20 cellular contexts compared by ENCODE assay signal in genomic region chr20:49097159-49097558, GRCh38.
"Had no signal": no experiment of that assay in that cellular context is flagged by ENCODE, and none has a peak within 500 bp of the region (broad histone marks: within the 10 kb centered on the region; RNA-seq: fewer than 3 reads in every experiment).

No MANE protein-coding gene starts in this region.

- H3K9me3 Mint-ChIP-seq: activated CD4-positive, alpha-beta memory T cell treated with anti-CD3 and anti-CD28 coated beads, Interleukin-2, amount 10 ng/mL, durations not matched to agents 7 days and 5 days; activated naive CD8-positive, alpha-beta T cell treated with anti-CD3 and anti-CD28 coated beads, Interleukin-2, amount 10 ng/mL, durations not matched to agents 7 days and 5 days; activated T-helper 1 cell treated with anti-CD3 and anti-CD28 coated beads, Interleukin-12 subunit alpha, Interleukin-12 subunit beta, Interleukin-2, Interleukin-4 antibody, amounts not matched to agents 30 ng/mL and 10 ng/mL and 1 ng/mL, durations not matched to agents 14 hours and 24 hours and 36 hours; mesothelial cell of epicardium; natural killer cell; stimulated activated naive CD8-positive, alpha-beta T cell treated with anti-CD3 and anti-CD28 coated beads, Interleukin-15, amount 100 ng/mL, for 72 hours had no signal

- ATAC-seq: natural killer cell; pancreas; right cardiac atrium; stimulated activated naive CD8-positive, alpha-beta T cell treated with anti-CD3 and anti-CD28 coated beads, Interleukin-15, amount 100 ng/mL, for 72 hours; T-helper 17 cell had no signal

- H3K4me1 Mint-ChIP-seq: mesothelial cell of epicardium had no signal

- H3K9me3 ChIP-seq: pancreas, tibial nerve had no signal

- H3K27ac Mint-ChIP-seq: activated CD4-positive, alpha-beta memory T cell treated with anti-CD3 and anti-CD28 coated beads, Interleukin-2, amount 10 ng/mL, durations not matched to agents 7 days and 5 days; activated naive CD8-positive, alpha-beta T cell treated with anti-CD3 and anti-CD28 coated beads, Interleukin-2, amount 10 ng/mL, durations not matched to agents 7 days and 5 days; activated T-helper 1 cell treated with anti-CD3 and anti-CD28 coated beads, Interleukin-12 subunit alpha, Interleukin-12 subunit beta, Interleukin-2, Interleukin-4 antibody, amounts not matched to agents 30 ng/mL and 10 ng/mL and 1 ng/mL, durations not matched to agents 14 hours and 24 hours and 36 hours; mesothelial cell of epicardium; natural killer cell; stimulated activated naive CD8-positive, alpha-beta T cell treated with anti-CD3 and anti-CD28 coated beads, Interleukin-15, amount 100 ng/mL, for 72 hours; T-helper 17 cell had no signal

- H3K27me3 ChIP-seq: pancreas, tibial nerve had no signal

- H3K4me3 Mint-ChIP-seq: activated CD4-positive, alpha-beta memory T cell treated with anti-CD3 and anti-CD28 coated beads, Interleukin-2, amount 10 ng/mL, durations not matched to agents 7 days and 5 days; activated naive CD8-positive, alpha-beta T cell treated with anti-CD3 and anti-CD28 coated beads, Interleukin-2, amount 10 ng/mL, durations not matched to agents 7 days and 5 days; activated T-helper 1 cell treated with anti-CD3 and anti-CD28 coated beads, Interleukin-12 subunit alpha, Interleukin-12 subunit beta, Interleukin-2, Interleukin-4 antibody, amounts not matched to agents 30 ng/mL and 10 ng/mL and 1 ng/mL, durations not matched to agents 14 hours and 24 hours and 36 hours; mesothelial cell of epicardium; natural killer cell; stimulated activated naive CD8-positive, alpha-beta T cell treated with anti-CD3 and anti-CD28 coated beads, Interleukin-15, amount 100 ng/mL, for 72 hours; T-helper 17 cell had no signal

- H3K4me3 ChIP-seq: pancreas, tibial nerve had no signal

- H3K4me1 ChIP-seq: pancreas, tibial nerve had no signal

- H3K27me3 Mint-ChIP-seq: activated CD4-positive, alpha-beta memory T cell treated with anti-CD3 and anti-CD28 coated beads, Interleukin-2, amount 10 ng/mL, durations not matched to agents 7 days and 5 days; activated naive CD8-positive, alpha-beta T cell treated with anti-CD3 and anti-CD28 coated beads, Interleukin-2, amount 10 ng/mL, durations not matched to agents 7 days and 5 days; stimulated activated naive CD8-positive, alpha-beta T cell treated with anti-CD3 and anti-CD28 coated beads, Interleukin-15, amount 100 ng/mL, for 72 hours; T-helper 17 cell had no signal

- DNase-seq: activated CD4-positive, alpha-beta memory T cell treated with anti-CD3 and anti-CD28 coated beads, Interleukin-2, amount 10 ng/mL, durations not matched to agents 7 days and 5 days; activated CD4-positive, alpha-beta T cell treated with anti-CD3 and anti-CD28 coated beads for 4 hours; activated CD4-positive, CD25-positive, alpha-beta regulatory T cell; activated gamma-delta T cell; activated naive CD8-positive, alpha-beta T cell treated with anti-CD3 and anti-CD28 coated beads, Interleukin-2, amount 10 ng/mL, durations not matched to agents 7 days and 5 days; amygdala; cortex of kidney; erythroblast; foreskin fibroblast; kidney; natural killer cell; pancreas; right cardiac atrium; stimulated activated CD4-positive, alpha-beta T cell treated with anti-CD3 and anti-CD28 coated beads, Interleukin-12 subunit alpha, Interleukin-12 subunit beta, amount 100 ng/mL, for 4 hours; stimulated activated naive CD8-positive, alpha-beta T cell treated with anti-CD3 and anti-CD28 coated beads, Interleukin-15, amount 100 ng/mL, for 72 hours; SW 1271; T-helper 17 cell had no signal

- H3K27ac ChIP-seq: pancreas, tibial nerve had no signal
